In genomic region chr11:65060913-65061408, GRCh38 we compare ENCODE assay signal across 9 cellular contexts. TPM values are rescaled to one million over a fixed set of nuclear protein-coding genes. Genes with fewer than 3 reads are reported as not detected.
DNase-seq lines count a peak whose midpoint lies in the region; FAIRE-seq and TF ChIP-seq lines count a peak whose summit lies in the region.
"Had no signal": no experiment of that assay in that cellular context is flagged by ENCODE, and none has a peak within 500 bp of the region (broad histone marks: within the 10 kb centered on the region; RNA-seq: fewer than 3 reads in every experiment).

No MANE protein-coding gene starts in this region.

- WGBS in small intestine, 3 donors: 72 to 86% (median 81%) methylated on average over 9 of the region's 9 CpGs

- H3K79me2 ChIP-seq in endothelial cell of umbilical vein (ENCODE audit: control insufficient read depth, insufficient read depth, low read length): no peaks in the 10 kb centered on the region

- TF ChIP-seq CTCF in AG09319 (IDR thresholded peaks at IDR 0.05; ENCODE audit: low read depth, low read length): peak; percentile 33
- TF ChIP-seq CTCF in endothelial cell of umbilical vein (IDR thresholded peaks at IDR 0.05; ENCODE audit: extremely low read depth in 1 of 2, insufficient read depth in 1 of 2, low read depth in 1 of 2, low read length in 2 of 2): peak; percentile 40 to 50

- no peak for TF ChIP-seq POLR2A in endothelial cell of umbilical vein (IDR thresholded peaks at IDR 0.05; ENCODE audit: low read depth, low read length)

- dilution Hi-C loops in endothelial cell of umbilical vein (cut with MboI; ENCODE audit: extremely low pct_ligation_motif_present, low sequenced_read_pairs): no loop called here

- no peaks in the 10 kb centered on the region for H3K27me3 ChIP-seq in MG63
- no peaks in the 10 kb centered on the region for H3K27me3 ChIP-seq in endothelial cell of umbilical vein (ENCODE audit: control insufficient read depth in 2 of 2, insufficient read depth in 2 of 2, low read length in 2 of 2)
- no peaks in the 10 kb centered on the region for H3K27me3 ChIP-seq in small intestine (ENCODE audit: control insufficient read depth in 2 of 2, insufficient read depth in 2 of 2, low read length in 2 of 2)
- H3K27me3 ChIP-seq: tibial nerve had no signal

- H3K4me3 ChIP-seq in MG63 (no peak overlapping the region), endothelial cell of umbilical vein (replicated peaks in 1 of 3; ENCODE audit: insufficient read depth in 1 of 3, low read depth in 1 of 3, low read length in 3 of 3) (no peak overlapping the region), small intestine (ENCODE audit: low read depth in 1 of 2, low read length in 2 of 2) (no peak overlapping the region)
- H3K4me3 ChIP-seq: skin epidermis, tibial nerve had no signal

- FAIRE-seq in endothelial cell of umbilical vein (lab: Jason Lieb, UNC) (no peak), small intestine (lab: Jason Lieb, UNC) (no peak)

- H2AFZ ChIP-seq in endothelial cell of umbilical vein (ENCODE audit: low read depth, low read length): no peak overlapping the region

- POLR2A ChIA-PET in endothelial cell of umbilical vein (lab: Charles Lee): no interaction called here

- no peaks in the 10 kb centered on the region for H3K9me3 ChIP-seq in MG63
- no peaks in the 10 kb centered on the region for H3K9me3 ChIP-seq in endothelial cell of umbilical vein (replicated peaks; ENCODE audit: control insufficient read depth, insufficient read depth, low read length)
- H3K9me3 ChIP-seq in small intestine (ENCODE audit: control insufficient read depth, low read depth): no peaks in the 10 kb centered on the region

- no peaks in the 10 kb centered on the region for H3K4me1 ChIP-seq in endothelial cell of umbilical vein (ENCODE audit: control insufficient read depth, extremely low read depth, insufficient read depth, low read length)
- no peaks in the 10 kb centered on the region for H3K4me1 ChIP-seq in small intestine (ENCODE audit: control insufficient read depth in 2 of 2, insufficient read depth in 1 of 2, low read depth in 1 of 2, low read length in 1 of 2)
- H3K4me1 ChIP-seq: tibial nerve had no signal

- intact Hi-C loops in endothelial cell of umbilical vein (cut with micrococcal nuclease): loop anchor here (1.0 to 2.0 kb wide), 2 partner anchors 33 to 46 kb away; partner anchors contain the start of gene ARL2

- no TSS peak for BruUV-seq in endothelial cell of umbilical vein (replicated peaks; lab: Mats Ljungman, UMichigan)

- H3K36me3 ChIP-seq in MG63 (no peaks in the 10 kb centered on the region), endothelial cell of umbilical vein (ENCODE audit: control insufficient read depth in 2 of 2, extremely low read depth in 1 of 2, insufficient read depth in 2 of 2, low read length in 2 of 2) (no peaks in the 10 kb centered on the region), small intestine (ENCODE audit: control insufficient read depth in 2 of 2, insufficient read depth in 2 of 2, low read length in 2 of 2) (no peaks in the 10 kb centered on the region)
- H3K36me3 ChIP-seq: tibial nerve had no signal

- CTCF ChIA-PET in endothelial cell of umbilical vein (lab: Charles Lee): interaction anchor here (0.6 kb wide), 1 partner anchor 14 kb away, joined by 3 read pairs; no protein-coding TSS in a partner anchor

- H3K9ac ChIP-seq in endothelial cell of umbilical vein (replicated peaks; ENCODE audit: extremely low read depth, insufficient read depth, low read length): no peak overlapping the region

- DNase-seq in AG09319 (ENCODE audit: extremely low read depth, low read depth) (no peak), MG63 (peak; percentile 25), endothelial cell of umbilical vein (ENCODE audit: low read depth, low spot score) (peak; percentile 28), kidney glomerular epithelial cell (lab: John Stamatoyannopoulos, UW) (no peak), small intestine (no peak)
- DNase-seq in activated T-cell treated with anti-CD3 and anti-CD28 coated beads, Interleukin-2, amount 50 U/mL, for 1 hour: no peak
- DNase-seq: activated naive CD8-positive, alpha-beta T cell treated with anti-CD3 and anti-CD28 coated beads for 36 hours had no signal

- H3K4me2 ChIP-seq in endothelial cell of umbilical vein (ENCODE audit: insufficient read depth, low read length): no peak overlapping the region

- no peak overlapping the region for H3K27ac ChIP-seq in endothelial cell of umbilical vein (ENCODE audit: insufficient read depth, low read depth, low read length)
- H3K27ac ChIP-seq in small intestine (ENCODE audit: low read depth in 1 of 2, low read length in 1 of 2): peak overlapping the region in 1 of 2 donors; percentile 74
- H3K27ac ChIP-seq: skin epidermis, tibial nerve had no signal

- H3K9me1 ChIP-seq in endothelial cell of umbilical vein (replicated peaks; ENCODE audit: control insufficient read depth, extremely low read depth, insufficient read depth, low read length): no peaks in the 10 kb centered on the region

- H4K20me1 ChIP-seq in endothelial cell of umbilical vein (replicated peaks; ENCODE audit: control insufficient read depth, extremely low read depth, insufficient read depth, low read length): no peaks in the 10 kb centered on the region

TF ChIP-seq in endothelial cell of umbilical vein, 7 proteins besides CTCF, POLR2A, EP300 and RAD21 (continues in another document):
- TF ChIP-seq EZH2 (IDR thresholded peaks at IDR 0.05; ENCODE audit: borderline replicate concordance, low read depth, low read length, severe bottlenecking): no peak
- TF ChIP-seq MYC (IDR thresholded peaks at IDR 0.05; ENCODE audit: low read depth, low read length): no peak

RNA-seq across cellular contexts. Expression of gene NAALADL1, which starts 2.6 kb away (rescaled TPM):
- not detected in 2 replicates for total RNA-seq in MG63 (2014; rRNA removed; shearing (Covaris generic); ENCODE audit: low replicate concordance)
- 4.4 and 6.8 TPM in 2 replicates for total RNA-seq in endothelial cell of umbilical vein
- polyA plus RNA-seq in endothelial cell of umbilical vein: 13.9 and 16.5 TPM in 2 replicates
- 11.3 and 13.9 TPM in 2 replicates for polyA plus RNA-seq in endothelial cell of umbilical vein (2011; cell fraction: cytosol; rRNA removed)
- polyA plus RNA-seq in endothelial cell of umbilical vein (2011; cell fraction: nucleus; rRNA removed): 8.9 and 13.3 TPM in 2 replicates
- polyA plus RNA-seq in endothelial cell of umbilical vein (2012): 7.0 and 11.1 TPM in 2 replicates
- 2.4 and 6.3 TPM in 2 replicates for polyA minus RNA-seq in endothelial cell of umbilical vein
- not detected for polyA minus RNA-seq in endothelial cell of umbilical vein (2011; cell fraction: cytosol; rRNA and poly(A)+ RNA removed)
- polyA minus RNA-seq in endothelial cell of umbilical vein (2011; cell fraction: nucleus; rRNA and poly(A)+ RNA removed): 1.6 and 2.6 TPM in 2 replicates
- polyA plus RNA-seq in small intestine: 100 to 1,000 TPM in 2 of 3 donors, 10 to 100 TPM in 1; 35.4 to 436 (median 173) TPM

RNA-seq across cellular contexts. Expression of gene SAC3D1, which starts 20.0 kb away (rescaled TPM):
- 42.1 and 54.8 TPM in 2 replicates for total RNA-seq in MG63 (2014; rRNA removed; shearing (Covaris generic); ENCODE audit: low replicate concordance)
- 16.6 and 18.0 TPM in 2 replicates for total RNA-seq in endothelial cell of umbilical vein
- polyA plus RNA-seq in endothelial cell of umbilical vein (17.0 and 22.2 TPM in 2 replicates), small intestine (10 to 100 TPM in 1 of 3 donors, 1 to 10 TPM in 2; 6.9 to 18.1 (median 7.0) TPM)
- 11.5 and 14.9 TPM in 2 replicates for polyA plus RNA-seq in endothelial cell of umbilical vein (2011; cell fraction: cytosol; rRNA removed)
- 5.8 and 6.4 TPM in 2 replicates for polyA plus RNA-seq in endothelial cell of umbilical vein (2011; cell fraction: nucleus; rRNA removed)
- polyA plus RNA-seq in endothelial cell of umbilical vein (2012): 8.9 and 10.4 TPM in 2 replicates
- 3.3 and 4.1 TPM in 2 replicates for polyA minus RNA-seq in endothelial cell of umbilical vein
- 45.5 TPM for polyA minus RNA-seq in endothelial cell of umbilical vein (2011; cell fraction: cytosol; rRNA and poly(A)+ RNA removed)
- 1.4 and 1.8 TPM in 2 replicates for polyA minus RNA-seq in endothelial cell of umbilical vein (2011; cell fraction: nucleus; rRNA and poly(A)+ RNA removed)

RNA-seq across cellular contexts. Expression of gene CDCA5, which starts 22.9 kb away (rescaled TPM):
- total RNA-seq in MG63 (2014; rRNA removed; shearing (Covaris generic); ENCODE audit: low replicate concordance): 42.5 and 43.5 TPM in 2 replicates
- 34.1 and 35.7 TPM in 2 replicates for total RNA-seq in endothelial cell of umbilical vein
- polyA plus RNA-seq in endothelial cell of umbilical vein (14.0 and 16.4 TPM in 2 replicates), small intestine (10 to 100 TPM in 1 of 3 donors, 1 to 10 TPM in 1, under 1 TPM in 1; 0.54 to 19.3 (median 4.2) TPM)
- 19.3 and 24.5 TPM in 2 replicates for polyA plus RNA-seq in endothelial cell of umbilical vein (2011; cell fraction: cytosol; rRNA removed)
- 23.5 and 29.1 TPM in 2 replicates for polyA plus RNA-seq in endothelial cell of umbilical vein (2011; cell fraction: nucleus; rRNA removed)
- 13.9 and 23.8 TPM in 2 replicates for polyA plus RNA-seq in endothelial cell of umbilical vein (2012)
- 9.9 and 12.8 TPM in 2 replicates for polyA minus RNA-seq in endothelial cell of umbilical vein
- 42.9 TPM for polyA minus RNA-seq in endothelial cell of umbilical vein (2011; cell fraction: cytosol; rRNA and poly(A)+ RNA removed)
- 9.1 and 9.3 TPM in 2 replicates for polyA minus RNA-seq in endothelial cell of umbilical vein (2011; cell fraction: nucleus; rRNA and poly(A)+ RNA removed)

RNA-seq across cellular contexts. Expression of gene ZFPL1, which starts 23.1 kb away (rescaled TPM):
- total RNA-seq in MG63 (2014; rRNA removed; shearing (Covaris generic); ENCODE audit: low replicate concordance): 70.2 and 88.7 TPM in 2 replicates
- 37.6 and 45.1 TPM in 2 replicates for total RNA-seq in endothelial cell of umbilical vein
- polyA plus RNA-seq in endothelial cell of umbilical vein: 139 and 186 TPM in 2 replicates
- polyA plus RNA-seq in endothelial cell of umbilical vein (2011; cell fraction: cytosol; rRNA removed): 64.3 and 67.5 TPM in 2 replicates
- 73.4 and 74.5 TPM in 2 replicates for polyA plus RNA-seq in endothelial cell of umbilical vein (2011; cell fraction: nucleus; rRNA removed)
- polyA plus RNA-seq in endothelial cell of umbilical vein (2012): 38.9 and 46.5 TPM in 2 replicates
- 37.9 and 38.8 TPM in 2 replicates for polyA minus RNA-seq in endothelial cell of umbilical vein
- polyA minus RNA-seq in endothelial cell of umbilical vein (2011; cell fraction: cytosol; rRNA and poly(A)+ RNA removed): 26.6 TPM
- polyA minus RNA-seq in endothelial cell of umbilical vein (2011; cell fraction: nucleus; rRNA and poly(A)+ RNA removed): 40.6 and 47.8 TPM in 2 replicates
- polyA plus RNA-seq in small intestine: 10 to 100 TPM; 46.6 to 65.8 (median 60.8) TPM

RNA-seq across cellular contexts. Expression of gene SNX15, which starts 33.7 kb away (rescaled TPM):
- total RNA-seq in MG63 (2014; rRNA removed; shearing (Covaris generic); ENCODE audit: low replicate concordance): 11.2 and 18.5 TPM in 2 replicates
- 21.0 and 21.8 TPM in 2 replicates for total RNA-seq in endothelial cell of umbilical vein
- polyA plus RNA-seq in endothelial cell of umbilical vein (15.2 and 15.5 TPM in 2 replicates), small intestine (10 to 100 TPM; 23.2 to 37.3 (median 24.6) TPM)
- 13.0 and 13.5 TPM in 2 replicates for polyA plus RNA-seq in endothelial cell of umbilical vein (2011; cell fraction: cytosol; rRNA removed)
- 7.0 and 10.7 TPM in 2 replicates for polyA plus RNA-seq in endothelial cell of umbilical vein (2011; cell fraction: nucleus; rRNA removed)
- 14.0 and 15.6 TPM in 2 replicates for polyA plus RNA-seq in endothelial cell of umbilical vein (2012)
- 6.7 and 11.2 TPM in 2 replicates for polyA minus RNA-seq in endothelial cell of umbilical vein
- polyA minus RNA-seq in endothelial cell of umbilical vein (2011; cell fraction: cytosol; rRNA and poly(A)+ RNA removed): 9.2 TPM
- polyA minus RNA-seq in endothelial cell of umbilical vein (2011; cell fraction: nucleus; rRNA and poly(A)+ RNA removed): 3.3 TPM in 2 replicates

Comparison
In these comparisons a context has a peak if more than half of its experiments do, and no peak if none do; other contexts are left out.
1. DNase-seq: peak in MG63 (single experiment) and endothelial cell of umbilical vein (single experiment); none in AG09319 (single experiment), kidney glomerular epithelial cell (single experiment), small intestine (single experiment) and activated T-cell treated with anti-CD3 and anti-CD28 coated beads, Interleukin-2, amount 50 U/mL, for 1 hour (single experiment).